Comparison of ENCODE assay signal across 21 cellular contexts in the genomic region with DNA sequence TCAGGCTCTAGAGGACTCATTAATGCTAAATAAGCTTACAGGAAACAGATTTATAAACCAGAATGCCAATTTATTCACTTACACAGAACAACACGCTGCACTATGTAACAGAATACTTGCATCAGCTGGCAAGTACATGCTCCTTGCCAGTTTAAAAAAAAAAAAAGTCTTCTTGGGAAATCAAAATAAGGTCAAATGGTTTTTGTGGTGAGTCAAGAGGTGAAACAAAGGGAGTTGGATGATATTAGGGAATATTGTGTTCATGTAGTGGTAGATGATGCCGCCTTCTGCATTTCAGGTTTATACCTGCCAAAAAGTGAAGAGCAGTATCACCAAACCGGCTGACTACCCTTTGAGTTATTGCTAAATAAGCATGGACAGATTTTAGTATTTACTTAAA.
DNase-seq lines count a peak whose midpoint lies in the region; ATAC-seq and TF ChIP-seq lines count a peak whose summit lies in the region.
"Had no signal": no experiment of that assay in that cellular context is flagged by ENCODE, and none has a peak within 500 bp of the region (broad histone marks: within the 10 kb centered on the region; RNA-seq: fewer than 3 reads in every experiment).

No MANE protein-coding gene starts in this region.

- H3K9me3 ChIP-seq in left ventricle myocardium inferior (replicated peaks) (no peaks in the 10 kb centered on the region), osteoblast (ENCODE audit: low read depth, low read length) (no peaks in the 10 kb centered on the region)
- H3K9me3 ChIP-seq: A549, BLaER1 had no signal

- TF ChIP-seq CTCF in left ventricle myocardium inferior (IDR thresholded peaks at IDR 0.05; ENCODE audit: borderline replicate concordance) (no peak), osteoblast (IDR thresholded peaks at IDR 0.05; ENCODE audit: extremely low read depth, low read depth, low read length) (no peak)

- no peaks in the 10 kb centered on the region for H3K79me2 ChIP-seq in osteoblast (ENCODE audit: insufficient read depth, low read length)

- H3K27me3 ChIP-seq in left ventricle myocardium inferior (ENCODE audit: low read depth): no peaks in the 10 kb centered on the region
- no peaks in the 10 kb centered on the region for H3K27me3 ChIP-seq in osteoblast (ENCODE audit: insufficient read depth, low read length)
- H3K27me3 ChIP-seq: BLaER1 had no signal

- no peaks in the 10 kb centered on the region for H4K20me1 ChIP-seq in osteoblast (ENCODE audit: insufficient read depth, low read length)
- H4K20me1 ChIP-seq: BLaER1 had no signal

- H3K27ac ChIP-seq in left ventricle myocardium inferior (replicated peaks) (no peak overlapping the region), osteoblast (ENCODE audit: low read depth, low read length) (no peak overlapping the region)
- H3K27ac ChIP-seq: A549, BLaER1, SK-N-MC had no signal

- H3K4me3 ChIP-seq in left ventricle myocardium inferior (no peak overlapping the region), osteoblast (ENCODE audit: insufficient read depth, low read length) (no peak overlapping the region)
- H3K4me3 ChIP-seq: A549, BLaER1, GM12878, GM23338, SK-N-MC had no signal

- H3K4me2 ChIP-seq in osteoblast (ENCODE audit: insufficient read depth, low read length): no peak overlapping the region
- H3K4me2 ChIP-seq: A549, BLaER1, GM23338 had no signal

- no peaks in the 10 kb centered on the region for H3K4me1 ChIP-seq in left ventricle myocardium inferior
- no peaks in the 10 kb centered on the region for H3K4me1 ChIP-seq in osteoblast (ENCODE audit: insufficient read depth, low read length)
- H3K4me1 ChIP-seq: A549 had no signal

- CTCF ChIA-PET in HEK293T (lab: Yijun Ruan, JAX): no interaction called here

- POLR2A ChIA-PET in HEK293T (lab: Yijun Ruan, JAX): no interaction called here

- intact Hi-C loops in left cardiac atrium (cut with DNase I) (no loop called here), left ventricle myocardium inferior (cut with micrococcal nuclease) (no loop called here)

- H3K36me3 ChIP-seq in left ventricle myocardium inferior (no peaks in the 10 kb centered on the region), osteoblast (ENCODE audit: insufficient read depth, low read length) (no peaks in the 10 kb centered on the region)
- H3K36me3 ChIP-seq: BLaER1 had no signal

- peak; percentile 41 to 52 for ATAC-seq in left cardiac atrium
- ATAC-seq in HG03196 (IDR thresholded peaks at IDR 0.05; ENCODE audit: unreplicated experiment): no peak
- ATAC-seq: A549, GM12878, GM23338 had no signal

- no peak for DNase-seq in left cardiac atrium
- DNase-seq in left ventricle myocardium inferior: no peak
- peak; percentile 73 for DNase-seq in fibroblast of gingiva (ENCODE audit: low read depth)
- no peak for DNase-seq in osteoblast (ENCODE audit: insufficient read length, low spot score, missing footprints)
- no peak for DNase-seq in stimulated activated CD4-positive, alpha-beta T cell treated with anti-CD3 and anti-CD28 coated beads, Interleukin-4, amount 100 ng/mL, for 1 hour
- no peak for DNase-seq in HEK293T (ENCODE audit: extremely low spot score)
- DNase-seq: CD4-positive, alpha-beta memory T cell; DMS53; EL; KG1; NCI-H1417; NCI-H187 treated with DMSO at 0.1 percent for 48 hours; NCI-H510A; NCI-H748 treated with DMSO at 0.1 percent for 48 hours; SHP77 had no signal

- peak overlapping the region; percentile 44 for H2AFZ ChIP-seq in osteoblast (ENCODE audit: low read length)
- H2AFZ ChIP-seq: GM23338 had no signal

TF ChIP-seq in HEK293T, 16 proteins besides CTCF, POLR2A, EP300 and RAD21:
- TF ChIP-seq FOXK2 (IDR thresholded peaks at IDR 0.05) (no peak), SUZ12 (IDR thresholded peaks at IDR 0.05) (no peak), NFRKB (IDR thresholded peaks at IDR 0.05) (no peak), HDGF (IDR thresholded peaks at IDR 0.05; ENCODE audit: borderline replicate concordance) (no peak), BHLHE40 (IDR thresholded peaks at IDR 0.05; ENCODE audit: borderline replicate concordance) (no peak), LEF1 (IDR thresholded peaks at IDR 0.05; ENCODE audit: borderline replicate concordance) (no peak)
- TF ChIP-seq, protein P1, sequence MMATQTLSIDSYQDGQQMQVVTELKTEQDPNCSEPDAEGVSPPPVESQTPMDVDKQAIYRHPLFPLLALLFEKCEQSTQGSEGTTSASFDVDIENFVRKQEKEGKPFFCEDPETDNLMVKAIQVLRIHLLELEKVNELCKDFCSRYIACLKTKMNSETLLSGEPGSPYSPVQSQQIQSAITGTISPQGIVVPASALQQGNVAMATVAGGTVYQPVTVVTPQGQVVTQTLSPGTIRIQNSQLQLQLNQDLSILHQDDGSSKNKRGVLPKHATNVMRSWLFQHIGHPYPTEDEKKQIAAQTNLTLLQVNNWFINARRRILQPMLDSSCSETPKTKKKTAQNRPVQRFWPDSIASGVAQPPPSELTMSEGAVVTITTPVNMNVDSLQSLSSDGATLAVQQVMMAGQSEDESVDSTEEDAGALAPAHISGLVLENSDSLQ (IDR thresholded peaks at IDR 0.05): no peak
